Comparison of ENCODE assay signal across 9 cellular contexts in the genomic region with DNA sequence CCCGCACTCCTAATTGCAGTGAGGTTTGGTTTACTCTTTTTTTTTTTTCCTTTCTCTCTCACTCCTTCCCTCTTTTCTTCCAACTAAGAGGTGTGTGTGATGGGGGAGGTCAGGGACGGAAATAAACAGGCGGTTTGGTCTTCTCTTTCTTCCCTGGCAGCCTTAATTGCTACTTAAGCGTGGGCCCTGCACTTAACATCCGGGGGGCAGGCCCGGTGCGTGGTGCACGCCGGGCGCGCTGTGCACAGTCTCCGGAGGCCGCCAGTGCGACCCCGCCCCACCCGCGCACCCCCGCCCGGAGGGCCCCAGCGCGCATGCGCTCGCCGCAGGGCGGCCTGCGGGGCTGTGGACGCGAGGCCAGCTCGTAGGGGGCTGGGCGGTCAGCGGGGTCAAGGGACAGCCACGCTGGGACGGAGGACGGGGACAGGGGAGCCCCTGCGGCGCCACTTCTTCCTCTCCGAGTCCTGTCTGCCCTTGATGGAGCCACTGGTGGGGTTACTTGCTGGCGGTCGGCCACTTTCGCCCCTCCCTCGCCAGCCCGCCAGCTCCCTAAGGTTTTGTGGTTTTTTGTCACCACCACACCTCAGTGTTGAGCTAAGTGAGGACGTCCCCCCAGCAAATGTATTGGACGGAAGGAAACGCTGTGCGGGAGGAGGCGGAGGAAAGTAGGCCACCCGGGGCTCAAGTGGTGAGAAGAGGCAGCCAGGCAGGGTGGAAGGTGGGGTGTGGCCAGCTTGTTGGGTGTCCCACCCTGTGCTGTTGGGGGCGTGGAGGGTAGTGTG.
DNase-seq lines count a peak whose midpoint lies in the region; ATAC-seq and TF ChIP-seq lines count a peak whose summit lies in the region.
"Had no signal": no experiment of that assay in that cellular context is flagged by ENCODE, and none has a peak within 500 bp of the region (broad histone marks: within the 10 kb centered on the region; RNA-seq: fewer than 3 reads in every experiment).

No MANE protein-coding gene starts in this region.

- H3K9me3 ChIP-seq in GM23248 (ENCODE audit: low read depth), result no peaks in the 10 kb centered on the region

- CTCF ChIA-PET in activated CD4-positive, alpha-beta T cell treated with anti-CD3 and anti-CD28 coated beads, Interleukin-2, amount 10 ng/mL, durations not matched to agents 7 days and 5 days (lab: Charles Lee), result no interaction called here

- peak overlapping the region; percentile 97 for H3K27ac Mint-ChIP-seq in activated CD4-positive, alpha-beta T cell treated with anti-CD3 and anti-CD28 coated beads, Interleukin-2, amount 10 ng/mL, durations not matched to agents 7 days and 5 days

- no peaks in the 10 kb centered on the region for H3K79me2 ChIP-seq in GM23248 (ENCODE audit: insufficient read depth)

- no peaks in the 10 kb centered on the region for H3K9me3 Mint-ChIP-seq in activated CD4-positive, alpha-beta T cell treated with anti-CD3 and anti-CD28 coated beads, Interleukin-2, amount 10 ng/mL, durations not matched to agents 7 days and 5 days

- peak overlapping the region; percentile 93 for H2AFZ ChIP-seq in GM23248

- no peaks in the 10 kb centered on the region for H4K20me1 ChIP-seq in GM23248 (ENCODE audit: insufficient read depth)

- H3K4me1 Mint-ChIP-seq in activated CD4-positive, alpha-beta T cell treated with anti-CD3 and anti-CD28 coated beads, Interleukin-2, amount 10 ng/mL, durations not matched to agents 7 days and 5 days, result peaks cover 57% of the 10 kb centered on the region

- H3K4me2 ChIP-seq in GM23248 (ENCODE audit: unreplicated experiment), result peak overlapping the region; percentile 81
- H3K4me2 ChIP-seq: KMS-11 had no signal

- in situ Hi-C loops in GM23248 (cut with MboI), result no loop called here

- H3K36me3 Mint-ChIP-seq in activated CD4-positive, alpha-beta T cell treated with anti-CD3 and anti-CD28 coated beads, Interleukin-2, amount 10 ng/mL, durations not matched to agents 7 days and 5 days (ENCODE audit: low read depth), result no peaks in the 10 kb centered on the region

- H3K4me1 ChIP-seq in GM23248 (ENCODE audit: insufficient read depth), result 0 out of 2 replicates have a peak, but pooled peaks cover 5% of the 10 kb centered on the region

- POLR2A ChIA-PET in activated CD4-positive, alpha-beta T cell treated with anti-CD3 and anti-CD28 coated beads, Interleukin-2, amount 10 ng/mL, durations not matched to agents 7 days and 5 days (lab: Charles Lee), result no interaction called here

- H3K27me3 ChIP-seq in GM23248 (replicated peaks; ENCODE audit: insufficient read depth), result peaks cover 8% of the 10 kb centered on the region
- peaks cover 0 to 4% (median 0%) of the 10 kb centered on the region in 45 donors for H3K27me3 ChIP-seq in dorsolateral prefrontal cortex

- no peaks in the 10 kb centered on the region for H3K36me3 ChIP-seq in GM23248 (ENCODE audit: low read depth)

- 6 to 8% methylated on average over 29 to 49 of the region's 49 CpGs for WGBS in GM23248 (ENCODE audit: low coverage in 1 of 2, low lambda C conversion rate in 2 of 2, missing lambda C conversion rate in 2 of 2), 2 experiments

- DNase-seq in CMK (ENCODE audit: low read depth) (peak; percentile 68), GM23248 (peak; percentile 42), NCI-H2107 treated with DMSO at 0.1 percent for 48 hours (lab: John Stamatoyannopoulos, UW; ENCODE audit: unreplicated experiment) (peak; percentile 90), dorsolateral prefrontal cortex (peak in 8 of 10 donors; percentile 34 to 81 (median 48)), mesenteric fat pad (ENCODE audit: low spot score) (peak; percentile 88)
- peak; percentile 82 for DNase-seq in activated CD4-positive, alpha-beta T cell treated with anti-CD3 and anti-CD28 coated beads, Interleukin-2, amount 10 ng/mL, durations not matched to agents 7 days and 5 days
- DNase-seq in stimulated activated CD8-positive, alpha-beta memory T cell treated with anti-CD3 and anti-CD28 coated beads, Interleukin-15, amount 100 ng/mL, for 4 hours (ENCODE audit: low read depth in 2 of 2), result peak; percentile 58 to 63

- intact Hi-C loops in dorsolateral prefrontal cortex (cut with DNase I), result loop anchor here in 1 of 2 donors (10.0 kb wide), 1 partner anchor 222 kb away; a partner anchor contains a TSS

- no peak for ATAC-seq in GM21526 (IDR thresholded peaks at IDR 0.05; ENCODE audit: low FRiP score, unreplicated experiment)

- TF ChIP-seq CTCF in dorsolateral prefrontal cortex (IDR thresholded peaks at IDR 0.05 in 54 of 56, conservative IDR thresholded peaks at IDR 0.05 in 2 of 56; ENCODE audit: low read depth in 1 of 56, partially characterized antibody in 56 of 56), result peak in 6 of 56 donors; percentile 10 to 32 (median 20)

- no peaks in the 10 kb centered on the region for H3K27me3 Mint-ChIP-seq in activated CD4-positive, alpha-beta T cell treated with anti-CD3 and anti-CD28 coated beads, Interleukin-2, amount 10 ng/mL, durations not matched to agents 7 days and 5 days

- peak overlapping the region; percentile 68 for H3K4me3 ChIP-seq in GM23248
- H3K4me3 ChIP-seq in dorsolateral prefrontal cortex, result peak overlapping the region; percentile 32 to 71 (median 59)

- H3K4me3 Mint-ChIP-seq in activated CD4-positive, alpha-beta T cell treated with anti-CD3 and anti-CD28 coated beads, Interleukin-2, amount 10 ng/mL, durations not matched to agents 7 days and 5 days, result peak overlapping the region; percentile 70

- no peaks in the 10 kb centered on the region for H3K9me2 ChIP-seq in GM23248 (ENCODE audit: insufficient read depth)

- H3K27ac ChIP-seq in GM23248 (no peak overlapping the region), dorsolateral prefrontal cortex (peak overlapping the region in 41 of 59 donors; percentile 3 to 84 (median 61))
- H3K27ac ChIP-seq: KMS-11 had no signal

- no peaks in the 10 kb centered on the region for H3F3A ChIP-seq in GM23248 (ENCODE audit: insufficient read depth)

- H3K9ac ChIP-seq in GM23248, result peak overlapping the region; percentile 56
- H3K9ac ChIP-seq: KMS-11 had no signal
